Comparison of ENCODE assay signal across 27 cellular contexts in genomic region chr4:153068751-153069150, GRCh38.
"Had no signal": no experiment of that assay in that cellular context is flagged by ENCODE, and none has a peak within 500 bp of the region (broad histone marks: within the 10 kb centered on the region; RNA-seq: fewer than 3 reads in every experiment).

No MANE protein-coding gene starts in this region.

- H3K27ac ChIP-seq: ascending aorta, breast epithelium, cardiac muscle cell, colonic mucosa, epithelial cell of prostate, esophagus squamous epithelium, heart left ventricle had no signal

- H3K4me1 Mint-ChIP-seq: activated CD4-positive, alpha-beta memory T cell treated with anti-CD3 and anti-CD28 coated beads, Interleukin-2, amount 10 ng/mL, durations not matched to agents 7 days and 5 days; activated naive CD4-positive, alpha-beta T cell treated with anti-CD3 and anti-CD28 coated beads, Interleukin-2, amount 10 ng/mL, durations not matched to agents 7 days and 5 days; activated naive CD8-positive, alpha-beta T cell treated with anti-CD3 and anti-CD28 coated beads, Interleukin-2, amount 10 ng/mL, durations not matched to agents 7 days and 5 days had no signal

- H3K36me3 ChIP-seq: ascending aorta, breast epithelium, cardiac muscle cell, colonic mucosa, esophagus squamous epithelium, heart left ventricle had no signal

- DNase-seq: activated CD4-positive, alpha-beta memory T cell treated with anti-CD3 and anti-CD28 coated beads, Interleukin-2, amount 10 ng/mL, durations not matched to agents 7 days and 5 days; activated CD4-positive, alpha-beta T cell treated with anti-CD3 and anti-CD28 coated beads for 48 hours; activated CD4-positive, alpha-beta T cell treated with anti-CD3 and anti-CD28 coated beads, Interleukin-2, amount 50 U/mL, for 4 hours; activated CD8-positive, alpha-beta memory T cell treated with anti-CD3 and anti-CD28 coated beads, Interleukin-2, amount 50 U/mL, for 48 hours; activated gamma-delta T cell; activated naive CD4-positive, alpha-beta T cell; activated naive CD4-positive, alpha-beta T cell treated with anti-CD3 and anti-CD28 coated beads, Interleukin-2, amount 10 ng/mL, durations not matched to agents 7 days and 5 days; activated naive CD8-positive, alpha-beta T cell treated with anti-CD3 and anti-CD28 coated beads, Interleukin-2, amount 10 ng/mL, durations not matched to agents 7 days and 5 days; activated T-cell treated with anti-CD3 and anti-CD28 coated beads for 4 hours; activated T-cell treated with anti-CD3 and anti-CD28 coated beads, Interleukin-2, amount 50 U/mL, for 24 hours; activated T-cell treated with anti-CD3 and anti-CD28 coated beads, Interleukin-2, amount 50 U/mL, for 72 hours; central memory CD4-positive, alpha-beta T cell; cerebellar nuclear complex; colonic mucosa; effector CD8-positive, alpha-beta T cell; esophagus squamous epithelium; heart left ventricle; T-helper 1 cell; T-helper 2 cell had no signal

- H3K36me3 Mint-ChIP-seq: activated naive CD4-positive, alpha-beta T cell treated with anti-CD3 and anti-CD28 coated beads, Interleukin-2, amount 10 ng/mL, durations not matched to agents 7 days and 5 days; activated naive CD4-positive, alpha-beta T cell treated with anti-CD3 and anti-CD28 coated beads, Interleukin-2, amount 50 U/mL, for 72 hours; activated naive CD8-positive, alpha-beta T cell treated with anti-CD3 and anti-CD28 coated beads, Interleukin-2, amount 10 ng/mL, durations not matched to agents 7 days and 5 days; brain had no signal

- H3K4me3 ChIP-seq: ascending aorta, breast epithelium, cardiac muscle cell, colonic mucosa, esophagus squamous epithelium, heart left ventricle had no signal

- ATAC-seq: activated naive CD4-positive, alpha-beta T cell treated with anti-CD3 and anti-CD28 coated beads, Interleukin-2, amount 50 U/mL, for 72 hours; activated T-cell treated with anti-CD3 and anti-CD28 coated beads, Interleukin-2, amount 50 U/mL, for 72 hours; heart left ventricle had no signal

- H3K27me3 ChIP-seq: ascending aorta, breast epithelium, cardiac muscle cell, colonic mucosa, esophagus squamous epithelium, heart left ventricle had no signal

- H3K4me1 ChIP-seq: ascending aorta, breast epithelium, esophagus squamous epithelium, heart left ventricle had no signal

- H3K9me3 Mint-ChIP-seq: activated naive CD4-positive, alpha-beta T cell treated with anti-CD3 and anti-CD28 coated beads, Interleukin-2, amount 10 ng/mL, durations not matched to agents 7 days and 5 days; activated naive CD4-positive, alpha-beta T cell treated with anti-CD3 and anti-CD28 coated beads, Interleukin-2, amount 50 U/mL, for 72 hours; activated T-cell treated with anti-CD3 and anti-CD28 coated beads, Interleukin-2, amount 50 U/mL, for 24 hours had no signal

- H3K27ac Mint-ChIP-seq: activated CD4-positive, alpha-beta memory T cell treated with anti-CD3 and anti-CD28 coated beads, Interleukin-2, amount 10 ng/mL, durations not matched to agents 7 days and 5 days; activated naive CD4-positive, alpha-beta T cell treated with anti-CD3 and anti-CD28 coated beads, Interleukin-2, amount 10 ng/mL, durations not matched to agents 7 days and 5 days; activated naive CD4-positive, alpha-beta T cell treated with anti-CD3 and anti-CD28 coated beads, Interleukin-2, amount 50 U/mL, for 72 hours; activated naive CD8-positive, alpha-beta T cell treated with anti-CD3 and anti-CD28 coated beads, Interleukin-2, amount 10 ng/mL, durations not matched to agents 7 days and 5 days; activated T-cell treated with anti-CD3 and anti-CD28 coated beads, Interleukin-2, amount 50 U/mL, for 24 hours; activated T-cell treated with anti-CD3 and anti-CD28 coated beads, Interleukin-2, amount 50 U/mL, for 72 hours; brain had no signal

- H3K9me3 ChIP-seq: ascending aorta, breast epithelium, colonic mucosa, esophagus squamous epithelium, heart left ventricle had no signal

- H3K27me3 Mint-ChIP-seq: activated naive CD8-positive, alpha-beta T cell treated with anti-CD3 and anti-CD28 coated beads, Interleukin-2, amount 10 ng/mL, durations not matched to agents 7 days and 5 days; activated T-cell treated with anti-CD3 and anti-CD28 coated beads, Interleukin-2, amount 50 U/mL, for 24 hours; brain had no signal

- H3K4me3 Mint-ChIP-seq: activated CD4-positive, alpha-beta memory T cell treated with anti-CD3 and anti-CD28 coated beads, Interleukin-2, amount 10 ng/mL, durations not matched to agents 7 days and 5 days; activated naive CD4-positive, alpha-beta T cell treated with anti-CD3 and anti-CD28 coated beads, Interleukin-2, amount 10 ng/mL, durations not matched to agents 7 days and 5 days; activated naive CD8-positive, alpha-beta T cell treated with anti-CD3 and anti-CD28 coated beads, Interleukin-2, amount 10 ng/mL, durations not matched to agents 7 days and 5 days; activated T-cell treated with anti-CD3 and anti-CD28 coated beads, Interleukin-2, amount 50 U/mL, for 24 hours; activated T-cell treated with anti-CD3 and anti-CD28 coated beads, Interleukin-2, amount 50 U/mL, for 72 hours; brain had no signal

- FAIRE-seq: endometrium, endothelial cell of umbilical vein had no signal
